8 cellular contexts compared by ENCODE assay signal in the genomic region with DNA sequence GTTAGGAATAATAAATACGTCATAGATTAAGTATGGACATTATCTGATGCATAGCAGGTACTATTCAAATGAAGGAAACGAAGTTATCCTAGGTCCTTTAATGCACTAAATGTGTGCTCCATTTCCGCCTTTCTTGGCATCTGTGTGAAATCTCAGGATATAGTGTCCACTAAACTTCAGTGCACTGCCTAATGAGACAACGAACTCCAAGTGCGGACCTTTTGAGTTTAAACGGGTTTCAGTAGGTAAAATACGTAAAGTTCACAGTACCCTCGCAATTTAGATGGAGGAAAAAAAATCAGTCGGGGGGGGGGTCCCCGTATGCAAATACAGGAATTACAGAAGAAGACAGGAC. TPM values are rescaled to one million over a fixed set of nuclear protein-coding genes. Genes with fewer than 3 reads are reported as not detected.
DNase-seq lines count a peak whose midpoint lies in the region; ATAC-seq and TF ChIP-seq lines count a peak whose summit lies in the region.

No MANE protein-coding gene starts in this region.

- H3K4me1 Mint-ChIP-seq in CD14-positive monocyte (peaks cover 16% of the 10 kb centered on the region), GM23338 (peaks cover 22% of the 10 kb centered on the region)
- H3K4me1 Mint-ChIP-seq in activated CD4-positive, alpha-beta memory T cell treated with anti-CD3 and anti-CD28 coated beads, Interleukin-2, amount 10 ng/mL, durations not matched to agents 7 days and 5 days, result peaks cover 21% of the 10 kb centered on the region

- H3K4me3 Mint-ChIP-seq in CD14-positive monocyte, result peak overlapping the region; percentile 82 to 91
- H3K4me3 Mint-ChIP-seq in GM23338, result peak overlapping the region; percentile 94
- peak overlapping the region; percentile 95 for H3K4me3 Mint-ChIP-seq in activated CD4-positive, alpha-beta memory T cell treated with anti-CD3 and anti-CD28 coated beads, Interleukin-2, amount 10 ng/mL, durations not matched to agents 7 days and 5 days

- peaks cover 31% of the 10 kb centered on the region for H3K27me3 ChIP-seq in GM23338 (ENCODE audit: insufficient read depth)
- H3K27me3 ChIP-seq in skeletal muscle tissue (ENCODE audit: control insufficient read depth in 3 of 3, insufficient read depth in 3 of 3, low read length in 3 of 3), result no peaks in the 10 kb centered on the region

- H4K20me1 ChIP-seq in GM23338 (replicated peaks; ENCODE audit: insufficient read depth), result no peaks in the 10 kb centered on the region

- H3K4me3 ChIP-seq in GM23338, result peak overlapping the region; percentile 81
- peak overlapping the region; percentile 64 to 88 (median 84) for H3K4me3 ChIP-seq in skeletal muscle tissue (ENCODE audit: low read length in 3 of 3)

- ATAC-seq in GM23338, result peak; percentile 2; the same call in 2 of the 3 replicates
- peak; percentile 3 for ATAC-seq in left cardiac atrium
- ATAC-seq in HG03025 (IDR thresholded peaks at IDR 0.05; ENCODE audit: low FRiP score, unreplicated experiment), result no peak

- POLR2A ChIA-PET in activated CD4-positive, alpha-beta memory T cell treated with anti-CD3 and anti-CD28 coated beads, Interleukin-2, amount 10 ng/mL, durations not matched to agents 7 days and 5 days (lab: Charles Lee), result interaction anchor here (1.0 to 4.5 kb wide), 13 partner anchors 11 to 136 kb away, joined by 3 to 39 read pairs (median 8); a partner anchor contains a TSS

- CTCF ChIA-PET in activated CD4-positive, alpha-beta memory T cell treated with anti-CD3 and anti-CD28 coated beads, Interleukin-2, amount 10 ng/mL, durations not matched to agents 7 days and 5 days (lab: Charles Lee), result interaction anchor here (1.1 to 1.6 kb wide), 2 partner anchors 13 to 173 kb away, joined by 3 to 6 read pairs; no protein-coding TSS in a partner anchor

- H3F3A ChIP-seq in GM23338 (replicated peaks; ENCODE audit: low read depth), result no peaks in the 10 kb centered on the region

- H3K27ac ChIP-seq in GM23338 (ENCODE audit: low read depth) (peak overlapping the region; percentile 91), skeletal muscle tissue (ENCODE audit: low read depth, low read length) (peak overlapping the region; percentile 97)

- H3K79me2 ChIP-seq in GM23338 (replicated peaks; ENCODE audit: insufficient read depth), result no peaks in the 10 kb centered on the region; the same call in 1 of the 2 replicates

- H3K9me2 ChIP-seq in GM23338 (ENCODE audit: insufficient read depth), result no peaks in the 10 kb centered on the region

- H3K9me3 Mint-ChIP-seq in CD14-positive monocyte (peaks cover 0 to 5% (median 1%) of the 10 kb centered on the region in 7 donors), GM23338 (no peaks in the 10 kb centered on the region)
- H3K9me3 Mint-ChIP-seq in activated CD4-positive, alpha-beta memory T cell treated with anti-CD3 and anti-CD28 coated beads, Interleukin-2, amount 10 ng/mL, durations not matched to agents 7 days and 5 days, result no peaks in the 10 kb centered on the region

- TF ChIP-seq CTCF in CD14-positive monocyte (IDR thresholded peaks at IDR 0.05) (no peak), GM23338 (conservative IDR thresholded peaks at IDR 0.05; ENCODE audit: low read depth in 2 of 2) (no peak)

- H3K4me2 ChIP-seq in GM23338, result peak overlapping the region; percentile 83

- H3K36me3 Mint-ChIP-seq in CD14-positive monocyte (peaks cover 4 to 9% of the 10 kb centered on the region in 2 donors), GM23338 (ENCODE audit: low read depth) (no peaks in the 10 kb centered on the region)
- H3K36me3 Mint-ChIP-seq in activated CD4-positive, alpha-beta memory T cell treated with anti-CD3 and anti-CD28 coated beads, Interleukin-2, amount 10 ng/mL, durations not matched to agents 7 days and 5 days (ENCODE audit: low read depth), result peaks cover 4% of the 10 kb centered on the region

- peaks cover 26% of the 10 kb centered on the region for H3K4me1 ChIP-seq in GM23338 (ENCODE audit: insufficient read depth)
- peaks cover 7 to 11% (median 10%) of the 10 kb centered on the region in 3 donors for H3K4me1 ChIP-seq in skeletal muscle tissue (ENCODE audit: control insufficient read depth in 3 of 3, insufficient read depth in 3 of 3, low read length in 3 of 3)

- peaks cover 0 to 4% (median 0%) of the 10 kb centered on the region in 3 donors for H3K27me3 Mint-ChIP-seq in CD14-positive monocyte (ENCODE audit: low read depth in 3 of 3)
- peaks cover 12% of the 10 kb centered on the region for H3K27me3 Mint-ChIP-seq in GM23338 (ENCODE audit: insufficient read depth, low read depth, poor library complexity)
- H3K27me3 Mint-ChIP-seq in activated CD4-positive, alpha-beta memory T cell treated with anti-CD3 and anti-CD28 coated beads, Interleukin-2, amount 10 ng/mL, durations not matched to agents 7 days and 5 days, result peaks cover 3% of the 10 kb centered on the region

- peak overlapping the region; percentile 87 to 98 (median 89) for H3K9ac ChIP-seq in skeletal muscle tissue (ENCODE audit: low read depth in 1 of 3, low read length in 3 of 3)

- DNase-seq in CD14-positive monocyte (ENCODE audit: low spot score), result no peak
- no peak for DNase-seq in GM23338 (ENCODE audit: low spot score)
- no peak for DNase-seq in activated CD4-positive, alpha-beta memory T cell treated with anti-CD3 and anti-CD28 coated beads, Interleukin-2, amount 10 ng/mL, durations not matched to agents 7 days and 5 days
- no peak for DNase-seq in left cardiac atrium
- DNase-seq in NCI-H1930 (lab: John Stamatoyannopoulos, UW), result no peak
- no peak for DNase-seq in KBM-7

- no peaks in the 10 kb centered on the region for H3K9me3 ChIP-seq in skeletal muscle tissue (ENCODE audit: control insufficient read depth in 3 of 3, low read length in 3 of 3)

- peak overlapping the region; percentile 67 for H2AFZ ChIP-seq in GM23338

- in situ Hi-C loops in KBM-7 (cut with MboI; ENCODE audit: low pct_unique_long_range_greater_than_20kb, low sequenced_read_pairs), result no loop called here

- intact Hi-C loops in CD14-positive monocyte (cut with micrococcal nuclease) (loop anchor here in 1 of 2 donors (5.0 to 10.0 kb wide), 2 partner anchors 83 to 114 kb away; no protein-coding TSS in a partner anchor), left cardiac atrium (cut with DNase I) (loop anchor here in 1 of 2 donors (5.0 kb wide), 1 partner anchor 88 kb away; no protein-coding TSS in a partner anchor)

- H3K27ac Mint-ChIP-seq in CD14-positive monocyte (peak overlapping the region; percentile 89 to 98 (median 96)), GM23338 (peak overlapping the region; percentile 90)
- peak overlapping the region; percentile 88 for H3K27ac Mint-ChIP-seq in activated CD4-positive, alpha-beta memory T cell treated with anti-CD3 and anti-CD28 coated beads, Interleukin-2, amount 10 ng/mL, durations not matched to agents 7 days and 5 days

- no peaks in the 10 kb centered on the region for H3K36me3 ChIP-seq in GM23338 (ENCODE audit: insufficient read depth)
- no peaks in the 10 kb centered on the region for H3K36me3 ChIP-seq in skeletal muscle tissue (ENCODE audit: control insufficient read depth in 3 of 3, insufficient read depth in 3 of 3, low read length in 3 of 3)

TF ChIP-seq in GM23338, 12 proteins besides CTCF, POLR2A, EP300 and RAD21 (continues in another document):
- TF ChIP-seq ZNF331 (CRISPR knock-in tag; IDR thresholded peaks at IDR 0.05; ENCODE audit: low read depth) (no peak), STAT1 (IDR thresholded peaks at IDR 0.05; ENCODE audit: unreplicated experiment) (no peak), CREB1 (CRISPR knock-in tag; IDR thresholded peaks at IDR 0.05; ENCODE audit: low read depth) (no peak), POLR2AphosphoS5 (IDR thresholded peaks at IDR 0.05; ENCODE audit: low read depth) (no peak), EZH2 (IDR thresholded peaks at IDR 0.05; ENCODE audit: low read depth, unreplicated experiment) (no peak)
- TF ChIP-seq, protein P1, sequence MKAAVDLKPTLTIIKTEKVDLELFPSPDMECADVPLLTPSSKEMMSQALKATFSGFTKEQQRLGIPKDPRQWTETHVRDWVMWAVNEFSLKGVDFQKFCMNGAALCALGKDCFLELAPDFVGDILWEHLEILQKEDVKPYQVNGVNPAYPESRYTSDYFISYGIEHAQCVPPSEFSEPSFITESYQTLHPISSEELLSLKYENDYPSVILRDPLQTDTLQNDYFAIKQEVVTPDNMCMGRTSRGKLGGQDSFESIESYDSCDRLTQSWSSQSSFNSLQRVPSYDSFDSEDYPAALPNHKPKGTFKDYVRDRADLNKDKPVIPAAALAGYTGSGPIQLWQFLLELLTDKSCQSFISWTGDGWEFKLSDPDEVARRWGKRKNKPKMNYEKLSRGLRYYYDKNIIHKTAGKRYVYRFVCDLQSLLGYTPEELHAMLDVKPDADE (IDR thresholded peaks at IDR 0.05), result no peak

RNA-seq across cellular contexts. Expression of a gene that starts 0.8 kb away (rescaled TPM):
- polyA plus RNA-seq in CD14-positive monocyte, result 10 to 100 TPM; 18.3 to 34.3 TPM
- 6.1 and 8.0 TPM in 2 replicates for total RNA-seq in GM23338 (2014; rRNA removed; shearing (Covaris generic))
- 3.3 and 4.1 TPM in 2 replicates for polyA plus RNA-seq in GM23338 (2016; fragmentation: Nextera tagmentation; extraction: Ambion mirVana)
- 10 to 100 TPM; 22.9 to 24.0 TPM for total RNA-seq in activated CD4-positive, alpha-beta memory T cell treated with anti-CD3 and anti-CD28 coated beads, Interleukin-2, amount 10 ng/mL, durations not matched to agents 7 days and 5 days
- total RNA-seq in left cardiac atrium, result 1 to 10 TPM; 7.3 to 8.2 TPM
- 6.8 TPM for total RNA-seq in skeletal muscle tissue
